In the genomic region with DNA sequence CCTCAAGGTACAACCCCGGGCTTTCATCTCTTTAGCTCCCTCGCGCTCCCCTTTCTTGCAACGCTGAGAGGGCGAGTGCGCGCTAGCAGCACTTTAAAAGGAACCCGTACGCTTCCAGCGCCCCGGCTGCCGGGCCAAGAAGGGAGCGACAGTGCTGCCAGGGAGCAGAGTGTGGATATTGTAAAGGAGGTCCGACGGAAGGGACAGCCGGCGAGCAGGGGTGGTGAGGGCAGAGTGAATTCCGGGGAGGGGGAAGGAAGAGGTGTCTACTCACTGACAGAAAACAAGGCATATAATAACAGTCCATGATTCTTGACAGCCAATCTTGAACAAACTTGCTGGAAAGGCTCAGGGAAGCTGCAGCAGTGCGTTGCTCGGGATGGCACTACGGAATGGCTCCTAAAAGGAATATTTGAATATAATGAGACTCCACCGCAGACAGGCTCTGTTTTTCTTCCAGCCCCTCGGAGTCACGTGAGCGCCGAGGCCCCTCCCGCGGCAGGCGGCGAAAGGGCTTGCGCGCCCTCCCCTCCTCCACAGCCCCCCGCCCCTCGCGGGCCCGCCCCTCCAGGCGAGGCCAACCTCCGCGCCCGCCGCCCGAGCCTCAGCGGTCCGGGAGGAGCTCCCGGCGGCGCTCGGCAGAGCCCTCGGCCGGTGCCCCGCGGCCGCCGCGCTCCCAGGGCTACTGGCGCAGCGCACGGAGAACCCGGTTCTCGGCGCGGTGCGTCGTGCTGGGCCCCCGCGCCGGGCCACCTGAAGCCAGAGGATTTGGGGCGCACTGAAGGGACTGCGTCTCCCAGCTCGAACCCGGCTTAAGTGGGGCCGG, we compare ENCODE assay signal across 8 cellular contexts. TPM values are rescaled to one million over a fixed set of nuclear protein-coding genes. Genes with fewer than 3 reads are reported as not detected.
DNase-seq lines count a peak whose midpoint lies in the region; ATAC-seq, FAIRE-seq and TF ChIP-seq lines count a peak whose summit lies in the region.

No MANE protein-coding gene starts in this region.

- H3K4me3 ChIP-seq in K562, result no peak overlapping the region

- no peak for FAIRE-seq in K562 (lab: Jason Lieb, UNC)

- H3K27me3 Mint-ChIP-seq in activated naive CD4-positive, alpha-beta T cell treated with anti-CD3 and anti-CD28 coated beads for 36 hours (ENCODE audit: low read depth), result peaks cover 69% of the 10 kb centered on the region
- H3K27me3 Mint-ChIP-seq in progenitor cell of endocrine pancreas, result peaks cover 86% of the 10 kb centered on the region

- TF ChIP-seq CTCF in K562 (IDR thresholded peaks at IDR 0.05 in 2 of 3, conservative IDR thresholded peaks at IDR 0.05 in 1 of 3; ENCODE audit: insufficient read depth in 2 of 3, low read depth in 1 of 3, low read length in 3 of 3) (no peak), progenitor cell of endocrine pancreas (IDR thresholded peaks at IDR 0.05; ENCODE audit: unreplicated experiment) (no peak)

- no peak overlapping the region for H3K4me2 ChIP-seq in K562 (ENCODE audit: insufficient read depth, low read length)

- H3K79me2 ChIP-seq in K562 (ENCODE audit: control insufficient read depth, insufficient read depth, low read length), result no peaks in the 10 kb centered on the region

- no peak overlapping the region for H2AFZ ChIP-seq in K562 (ENCODE audit: low read depth, low read length)

- peaks cover 35% of the 10 kb centered on the region for H3K4me1 Mint-ChIP-seq in activated naive CD4-positive, alpha-beta T cell treated with anti-CD3 and anti-CD28 coated beads for 36 hours (ENCODE audit: low read depth)
- H3K4me1 Mint-ChIP-seq in progenitor cell of endocrine pancreas (ENCODE audit: low read depth), result peaks cover 37% of the 10 kb centered on the region

- TF ChIP-seq POLR2A in K562 (conservative IDR thresholded peaks at IDR 0.05), result no peak

- TF ChIP-seq EP300 in K562 (IDR thresholded peaks at IDR 0.05; ENCODE audit: low read length), result no peak

- H3K4me3 Mint-ChIP-seq in activated naive CD4-positive, alpha-beta T cell treated with anti-CD3 and anti-CD28 coated beads for 36 hours, result peak overlapping the region; percentile 71
- H3K4me3 Mint-ChIP-seq in progenitor cell of endocrine pancreas (ENCODE audit: low read depth), result peak overlapping the region; percentile 82

- no TSS peak for BruUV-seq in K562 (replicated peaks; lab: Mats Ljungman, UMichigan)

- intact Hi-C loops in activated naive CD4-positive, alpha-beta T cell treated with anti-CD3 and anti-CD28 coated beads for 36 hours (cut with micrococcal nuclease), result no loop called here
- intact Hi-C loops in K562 (cut with micrococcal nuclease), result no loop called here

- no peak for TF ChIP-seq RAD21 in K562 (CRISPR knock-in tag; conservative IDR thresholded peaks at IDR 0.05 in 1 of 2, IDR thresholded peaks at IDR 0.05 in 1 of 2)

- WGBS in K562 (ENCODE audit: insufficient coverage, low coverage, missing lambda C conversion rate), result 9% methylated on average over 19 of the region's 72 CpGs

- no peaks in the 10 kb centered on the region for H3K36me3 ChIP-seq in K562 (ENCODE audit: control insufficient read depth, insufficient read depth, low read length)

- no peaks in the 10 kb centered on the region for H3K9me3 ChIP-seq in K562 (replicated peaks; ENCODE audit: control insufficient read depth, insufficient read depth, low read depth, low read length)

- H4K20me1 ChIP-seq in K562 (replicated peaks; ENCODE audit: control insufficient read depth, insufficient read depth, low read length), result no peaks in the 10 kb centered on the region

- POLR2A ChIA-PET in K562 (lab: Yijun Ruan, JAX), result interaction anchor here (0.6 kb wide), 1 partner anchor 461 kb away, joined by 3 read pairs; no protein-coding TSS in a partner anchor

- H3K27ac Mint-ChIP-seq in activated naive CD4-positive, alpha-beta T cell treated with anti-CD3 and anti-CD28 coated beads for 36 hours, result no peak overlapping the region
- peak overlapping the region; percentile 65 for H3K27ac Mint-ChIP-seq in progenitor cell of endocrine pancreas

- in situ Hi-C loops in K562 (cut with MboI), result no loop called here

- peak; percentile 65 for ATAC-seq in K562
- ATAC-seq in GM19397 (IDR thresholded peaks at IDR 0.05; ENCODE audit: unreplicated experiment), result no peak

- peak; percentile 35 for DNase-seq in activated naive CD4-positive, alpha-beta T cell treated with anti-CD3 and anti-CD28 coated beads for 36 hours
- no peak for DNase-seq in activated naive CD4-positive, alpha-beta T cell treated with anti-CD3 and anti-CD28 coated beads, Interleukin-2, amount 50 U/mL, for 16 hours
- DNase-seq in NCI-H2227 (lab: John Stamatoyannopoulos, UW; ENCODE audit: unreplicated experiment) (peak; percentile 78), K562 (ENCODE audit: extremely low read depth in 1 of 4, low spot score in 3 of 4) (peak; percentile 4 to 23 (median 16)), hippocampal formation (lab: John Stamatoyannopoulos, UW) (peak; percentile 15 to 36), progenitor cell of endocrine pancreas (ENCODE audit: low spot score, unreplicated experiment) (peak; percentile 64), NCI-H2107 treated with DMSO at 0.1 percent for 48 hours (lab: John Stamatoyannopoulos, UW; ENCODE audit: unreplicated experiment) (no peak)

- no peak overlapping the region for H3K27ac ChIP-seq in K562 (ENCODE audit: extremely low read depth, low read depth, low read length)

- H3K9me1 ChIP-seq in K562 (ENCODE audit: control insufficient read depth, insufficient read depth, low read length), result no peaks in the 10 kb centered on the region

- no peaks in the 10 kb centered on the region for H3K36me3 Mint-ChIP-seq in activated naive CD4-positive, alpha-beta T cell treated with anti-CD3 and anti-CD28 coated beads for 36 hours (ENCODE audit: low read depth)
- H3K36me3 Mint-ChIP-seq in progenitor cell of endocrine pancreas (ENCODE audit: insufficient read depth), result no peaks in the 10 kb centered on the region

- CTCF ChIA-PET in activated naive CD4-positive, alpha-beta T cell treated with anti-CD3 and anti-CD28 coated beads for 36 hours (lab: Charles Lee), result interaction anchor here (0.7 kb wide), 2 partner anchors 8 to 395 kb away, joined by 3 read pairs; no protein-coding TSS in a partner anchor
- CTCF ChIA-PET in K562 (lab: Yijun Ruan, JAX; ENCODE audit: low intra/inter-chr PET ratio), result no interaction called here

- H3K27me3 ChIP-seq in K562 (ENCODE audit: control insufficient read depth in 2 of 2, insufficient read depth in 2 of 2, low read length in 2 of 2), result peaks cover 0 to 17% of the 10 kb centered on the region in 2 experiments; a peak in 2 of 5 replicates

- peaks cover 0 to 12% of the 10 kb centered on the region in 2 experiments; a peak in 2 of 5 replicates for H3K4me1 ChIP-seq in K562 (replicated peaks in 1 of 2; ENCODE audit: control insufficient read depth in 2 of 2, insufficient read depth in 2 of 2, low read length in 2 of 2)

- H3K9ac ChIP-seq in K562 (ENCODE audit: insufficient read depth in 1 of 2, low read depth in 2 of 2, low read length in 2 of 2), result no peak overlapping the region

- H3K9me3 Mint-ChIP-seq in activated naive CD4-positive, alpha-beta T cell treated with anti-CD3 and anti-CD28 coated beads for 36 hours, result no peaks in the 10 kb centered on the region
- no peaks in the 10 kb centered on the region for H3K9me3 Mint-ChIP-seq in progenitor cell of endocrine pancreas (ENCODE audit: low read depth)

TF ChIP-seq in K562, 482 proteins besides CTCF, POLR2A, EP300 and RAD21 (continues in another document):
- TF ChIP-seq CBX8 (IDR thresholded peaks at IDR 0.05; ENCODE audit: borderline replicate concordance, extremely low read depth, low read depth, low read length, poor library complexity, severe bottlenecking) (no peak), ZKSCAN1 (IDR thresholded peaks at IDR 0.05; ENCODE audit: low read depth, low read length) (no peak), DPF2 (IDR thresholded peaks at IDR 0.05) (no peak)
- TF ChIP-seq, protein P1, sequence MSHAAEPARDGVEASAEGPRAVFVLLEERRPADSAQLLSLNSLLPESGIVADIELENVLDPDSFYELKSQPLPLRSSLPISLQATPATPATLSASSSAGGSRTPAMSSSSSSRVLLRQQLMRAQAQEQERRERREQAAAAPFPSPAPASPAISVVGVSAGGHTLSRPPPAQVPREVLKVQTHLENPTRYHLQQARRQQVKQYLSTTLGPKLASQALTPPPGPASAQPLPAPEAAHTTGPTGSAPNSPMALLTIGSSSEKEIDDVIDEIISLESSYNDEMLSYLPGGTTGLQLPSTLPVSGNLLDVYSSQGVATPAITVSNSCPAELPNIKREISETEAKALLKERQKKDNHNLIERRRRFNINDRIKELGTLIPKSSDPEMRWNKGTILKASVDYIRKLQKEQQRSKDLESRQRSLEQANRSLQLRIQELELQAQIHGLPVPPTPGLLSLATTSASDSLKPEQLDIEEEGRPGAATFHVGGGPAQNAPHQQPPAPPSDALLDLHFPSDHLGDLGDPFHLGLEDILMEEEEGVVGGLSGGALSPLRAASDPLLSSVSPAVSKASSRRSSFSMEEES (CRISPR knock-in tag; IDR thresholded peaks at IDR 0.05), result peak; percentile 27

RNA-seq across cellular contexts. Expression of a gene that starts 3.4 kb away (rescaled TPM):
- total RNA-seq in activated naive CD4-positive, alpha-beta T cell treated with anti-CD3 and anti-CD28 coated beads for 36 hours, result not detected
- 0.72 TPM in 1 of 2 replicates, not detected in the other for total RNA-seq in K562 (2011; cell fraction: chromatin; rRNA removed; ENCODE audit: low replicate concordance)
- total RNA-seq in K562 (2011; cell fraction: nucleolus; rRNA removed), result not detected in 2 replicates
- total RNA-seq in K562 (2011; cell fraction: nucleoplasm; rRNA removed), result not detected in 2 replicates
- total RNA-seq in K562 (2014; rRNA removed) (not detected in 2 replicates), K562 (2014; rRNA removed; fragmentation: Illumina TruSeq; extraction: Trizol) (not detected in 2 replicates), K562 (2015; rRNA removed; fragmentation: Illumina TruSeq; extraction: Trizol) (not detected in 2 replicates), K562 (2021) (not detected in 2 replicates), progenitor cell of endocrine pancreas (2.7 and 7.5 TPM in 2 replicates)
- polyA plus RNA-seq in K562 (2011; rRNA removed) (not detected in 2 replicates), K562 (2014; fragmentation: Illumina TruSeq; extraction: Trizol) (not detected in 2 replicates), K562 (2014; fragmentation: Nextera tagmentation; extraction: Ambion mirVana) (not detected), K562 (2014; rRNA removed) (not detected in 2 replicates)
- 0.12 TPM in 1 of 2 replicates, not detected in the other for polyA plus RNA-seq in K562 (2011; cell fraction: cytosol; rRNA removed)
- 0.11 TPM in 1 of 2 replicates, not detected in the other for polyA plus RNA-seq in K562 (2011; cell fraction: nucleus; rRNA removed)
- not detected in 2 replicates for polyA plus RNA-seq in K562 (2012)
- polyA minus RNA-seq in K562 (2011; rRNA and poly(A)+ RNA removed), result not detected in 2 replicates
- not detected in 2 replicates for polyA minus RNA-seq in K562 (2011; cell fraction: cytosol; rRNA and poly(A)+ RNA removed)
- polyA minus RNA-seq in K562 (2011; cell fraction: nucleus; rRNA and poly(A)+ RNA removed), result not detected in 2 replicates

Comparison
In these comparisons a context has a peak if more than half of its experiments do, and no peak if none do; other contexts are left out.
1. DNase-seq: peak in activated naive CD4-positive, alpha-beta T cell treated with anti-CD3 and anti-CD28 coated beads for 36 hours (single experiment), NCI-H2227 (single experiment), K562 (4 of 4), hippocampal formation (2 of 2) and progenitor cell of endocrine pancreas (single experiment); none in activated naive CD4-positive, alpha-beta T cell treated with anti-CD3 and anti-CD28 coated beads, Interleukin-2, amount 50 U/mL, for 16 hours (single experiment) and NCI-H2107 treated with DMSO at 0.1 percent for 48 hours (single experiment).